ENCODE assay signal across 23 cellular contexts in genomic region chr3:135041586-135041985, GRCh38.
DNase-seq lines count a peak whose midpoint lies in the region; ATAC-seq, FAIRE-seq and TF ChIP-seq lines count a peak whose summit lies in the region.
"Had no signal": no experiment of that assay in that cellular context is flagged by ENCODE, and none has a peak within 500 bp of the region (broad histone marks: within the 10 kb centered on the region; RNA-seq: fewer than 3 reads in every experiment).

No MANE protein-coding gene starts in this region.

- H3K9me1 ChIP-seq in IMR-90 (ENCODE audit: insufficient read depth, low read length) = no peaks in the 10 kb centered on the region
- H3K9me1 ChIP-seq in K562 (ENCODE audit: control insufficient read depth, insufficient read depth, low read length) = no peaks in the 10 kb centered on the region

- H2AK5ac ChIP-seq in IMR-90 (ENCODE audit: low read depth, low read length) = no peak overlapping the region

- no peak overlapping the region for H3K4me3 ChIP-seq in IMR-90 (ENCODE audit: insufficient read depth, low read depth, low read length)
- H3K4me3 ChIP-seq in K562 = no peak overlapping the region
- no peak overlapping the region for H3K4me3 ChIP-seq in parathyroid adenoma (ENCODE audit: low read depth, low read length)
- H3K4me3 ChIP-seq in pancreas = no peak overlapping the region
- H3K4me3 ChIP-seq: SK-N-MC had no signal

- H2BK5ac ChIP-seq in IMR-90 (ENCODE audit: low read depth, low read length, poor library complexity, severe bottlenecking) = no peak overlapping the region

- no peak overlapping the region for H2AK9ac ChIP-seq in IMR-90 (replicated peaks; ENCODE audit: low read depth, low read length, poor library complexity)

- H2BK120ac ChIP-seq in IMR-90 (ENCODE audit: low read depth, low read length) = no peak overlapping the region

- no peaks in the 10 kb centered on the region for H3K79me1 ChIP-seq in IMR-90 (ENCODE audit: low read depth in 1 of 2, low read length in 2 of 2)

- H3K27me3 ChIP-seq in IMR-90 (ENCODE audit: control insufficient read depth, insufficient read depth, low read length) (no peaks in the 10 kb centered on the region), K562 (ENCODE audit: control insufficient read depth in 2 of 2, insufficient read depth in 2 of 2, low read length in 2 of 2) (no peaks in the 10 kb centered on the region), parathyroid adenoma (ENCODE audit: control insufficient read depth, insufficient read depth, low read length) (no peaks in the 10 kb centered on the region), pancreas (no peaks in the 10 kb centered on the region)
- H3K27me3 ChIP-seq: BE2C had no signal

- DNase-seq in ELR (ENCODE audit: low read depth) (peak; percentile 15), IMR-90 (peak; percentile 2), K562 (ENCODE audit: extremely low read depth in 1 of 4, low spot score in 3 of 4) (no peak), pancreas (no peak), NCI-H526 (lab: John Stamatoyannopoulos, UW) (no peak)
- DNase-seq: BE2C, DMS79, GOT3, NCI-H1694, NCI-H2081, NCI-H2171, RPMI8226, SHP77, SW 1271, T-helper 17 cell had no signal

- H3K4me2 ChIP-seq in IMR-90 (ENCODE audit: low read depth, low read length) = no peak overlapping the region
- no peak overlapping the region for H3K4me2 ChIP-seq in K562 (ENCODE audit: insufficient read depth, low read length)
- no peak overlapping the region for H3K4me2 ChIP-seq in parathyroid adenoma (ENCODE audit: low read length)
- H3K4me2 ChIP-seq: KMS-11 had no signal

- H4K91ac ChIP-seq in IMR-90 (ENCODE audit: insufficient read depth, low read depth, low read length) = no peak overlapping the region

- WGBS in IMR-90 (ENCODE audit: extremely low coverage in 2 of 2, insufficient read length in 1 of 2), 2 experiments = 40% methylated on average over 1 of the region's 2 CpGs; no CpG with 5 or more reads in 1 of the 2 experiments
- WGBS in K562 (ENCODE audit: insufficient coverage, low coverage, missing lambda C conversion rate) = 4% methylated on average over 2 of the region's 2 CpGs
- 83 to 87% methylated on average over 2 of the region's 2 CpGs for WGBS in pancreas, 2 donors

- no peak overlapping the region for H4K5ac ChIP-seq in IMR-90 (ENCODE audit: low read depth, low read length)

- intact Hi-C loops in IMR-90 (cut with micrococcal nuclease) (no loop called here), K562 (cut with micrococcal nuclease) (no loop called here), pancreas (cut with DNase I) (no loop called here)

- BruUV-seq in IMR-90 (replicated peaks; lab: Mats Ljungman, UMichigan) (no TSS peak), K562 (replicated peaks; lab: Mats Ljungman, UMichigan) (no TSS peak)

- no peak overlapping the region for H2BK15ac ChIP-seq in IMR-90 (ENCODE audit: low read depth, low read length)

- no peaks in the 10 kb centered on the region for H4K20me1 ChIP-seq in IMR-90 (ENCODE audit: insufficient read depth, low read length)
- H4K20me1 ChIP-seq in K562 (replicated peaks; ENCODE audit: control insufficient read depth, insufficient read depth, low read length) = no peaks in the 10 kb centered on the region

- H3K36me3 ChIP-seq in IMR-90 (ENCODE audit: control insufficient read depth, insufficient read depth, low read length) (no peaks in the 10 kb centered on the region), K562 (ENCODE audit: control insufficient read depth, insufficient read depth, low read length) (no peaks in the 10 kb centered on the region), parathyroid adenoma (ENCODE audit: control insufficient read depth, insufficient read depth, low read length) (no peaks in the 10 kb centered on the region), pancreas (no peaks in the 10 kb centered on the region)
- H3K36me3 ChIP-seq: BE2C had no signal

- H3K9me3 ChIP-seq in IMR-90 (ENCODE audit: control insufficient read depth, insufficient read depth, low read length) = peaks cover 2% of the 10 kb centered on the region; the same call in 1 of the 2 replicates
- no peaks in the 10 kb centered on the region for H3K9me3 ChIP-seq in K562 (replicated peaks; ENCODE audit: control insufficient read depth, insufficient read depth, low read depth, low read length)
- H3K9me3 ChIP-seq in parathyroid adenoma (ENCODE audit: control insufficient read depth, low read length) = no peaks in the 10 kb centered on the region
- H3K9me3 ChIP-seq in pancreas = no peaks in the 10 kb centered on the region
- H3K9me3 ChIP-seq: BE2C had no signal

- H3K4me1 ChIP-seq in IMR-90 (ENCODE audit: control insufficient read depth, insufficient read depth, low read length) (no peaks in the 10 kb centered on the region), K562 (replicated peaks in 1 of 2; ENCODE audit: control insufficient read depth in 2 of 2, insufficient read depth in 2 of 2, low read length in 2 of 2) (no peaks in the 10 kb centered on the region), parathyroid adenoma (peaks cover 4% of the 10 kb centered on the region), pancreas (no peaks in the 10 kb centered on the region)
- H3K4me1 ChIP-seq: BE2C had no signal

- CTCF ChIA-PET in IMR-90 (lab: Yijun Ruan, JAX) = no interaction called here
- CTCF ChIA-PET in K562 (lab: Yijun Ruan, JAX; ENCODE audit: low intra/inter-chr PET ratio) = no interaction called here

- H3K4ac ChIP-seq in IMR-90 (ENCODE audit: low read depth, low read length) = no peak overlapping the region

- no peak overlapping the region for H2BK20ac ChIP-seq in IMR-90 (ENCODE audit: low read depth, low read length)

- no peak overlapping the region for H4K8ac ChIP-seq in IMR-90 (ENCODE audit: low read depth in 2 of 2, low read length in 2 of 2)

- no peak for TF ChIP-seq CTCF in IMR-90 (conservative IDR thresholded peaks at IDR 0.05; ENCODE audit: low read depth, low read length)
- TF ChIP-seq CTCF in K562 (IDR thresholded peaks at IDR 0.05 in 2 of 3, conservative IDR thresholded peaks at IDR 0.05 in 1 of 3; ENCODE audit: insufficient read depth in 2 of 3, low read depth in 1 of 3, low read length in 3 of 3) = no peak
- TF ChIP-seq CTCF in parathyroid adenoma (IDR thresholded peaks at IDR 0.05) = no peak
- TF ChIP-seq CTCF in pancreas (IDR thresholded peaks at IDR 0.05) = no peak

- POLR2A ChIA-PET in IMR-90 (lab: Charles Lee; ENCODE audit: unreplicated experiment) (no interaction called here), K562 (lab: Yijun Ruan, JAX) (no interaction called here)

- TF ChIP-seq RAD21 in IMR-90 (IDR thresholded peaks at IDR 0.05; ENCODE audit: low read length) = no peak
- no peak for TF ChIP-seq RAD21 in K562 (CRISPR knock-in tag; conservative IDR thresholded peaks at IDR 0.05 in 1 of 2, IDR thresholded peaks at IDR 0.05 in 1 of 2)

- TF ChIP-seq POLR2A in IMR-90 (IDR thresholded peaks at IDR 0.05; ENCODE audit: low read depth, low read length) (no peak), K562 (conservative IDR thresholded peaks at IDR 0.05) (no peak)

- no peak overlapping the region for H3K23ac ChIP-seq in IMR-90 (ENCODE audit: low read depth, low read length)

- ATAC-seq in IMR-90 (ENCODE audit: low read depth) (peak; percentile 35; the same call in 1 of the 2 replicates), K562 (no peak), pancreas (no peak), HG03280 (IDR thresholded peaks at IDR 0.05; ENCODE audit: unreplicated experiment) (no peak)
- ATAC-seq: HCT116, T-helper 17 cell had no signal

- H3K18ac ChIP-seq in IMR-90 (ENCODE audit: low read depth, low read length) = no peak overlapping the region

- FAIRE-seq in K562 (lab: Jason Lieb, UNC) = no peak
- no peak for FAIRE-seq in pancreas (lab: Jason Lieb, UNC)
- FAIRE-seq: A204.1, GM12892 had no signal

- no peak overlapping the region for H2AFZ ChIP-seq in IMR-90 (replicated peaks; ENCODE audit: low read length, poor library complexity)
- no peak overlapping the region for H2AFZ ChIP-seq in K562 (ENCODE audit: low read depth, low read length)
- H2AFZ ChIP-seq in parathyroid adenoma = peak overlapping the region; percentile 17

- H3K9ac ChIP-seq in IMR-90 (ENCODE audit: low read depth, low read length) = no peak overlapping the region
- H3K9ac ChIP-seq in K562 (ENCODE audit: insufficient read depth in 1 of 2, low read depth in 2 of 2, low read length in 2 of 2) = no peak overlapping the region
- no peak overlapping the region for H3K9ac ChIP-seq in parathyroid adenoma
- H3K9ac ChIP-seq: KMS-11 had no signal

- TF ChIP-seq EP300 in K562 (IDR thresholded peaks at IDR 0.05; ENCODE audit: low read length) = no peak

- H3K79me2 ChIP-seq in K562 (ENCODE audit: control insufficient read depth, insufficient read depth, low read length) (no peaks in the 10 kb centered on the region), parathyroid adenoma (no peaks in the 10 kb centered on the region)

- H3K14ac ChIP-seq in IMR-90 (replicated peaks; ENCODE audit: low read depth, low read length) = no peak overlapping the region

- dilution Hi-C loops in IMR-90 (cut with HindIII; ENCODE audit: low sequenced_read_pairs, unreplicated experiment) = no loop called here

- H3K27ac ChIP-seq in IMR-90 (ENCODE audit: insufficient read depth, low read length) (no peak overlapping the region), K562 (ENCODE audit: extremely low read depth, low read depth, low read length) (no peak overlapping the region), parathyroid adenoma (no peak overlapping the region), pancreas (no peak overlapping the region)
- H3K27ac ChIP-seq: HL-60, KMS-11, SK-N-MC had no signal

- in situ Hi-C loops in IMR-90 (cut with MboI; ENCODE audit: low sequenced_read_pairs) = no loop called here
- in situ Hi-C loops in K562 (cut with MboI) = no loop called here

- no peak overlapping the region for H3K56ac ChIP-seq in IMR-90 (ENCODE audit: extremely low read depth, insufficient read depth, low read length)

TF ChIP-seq in IMR-90, 13 proteins besides CTCF, POLR2A, EP300 and RAD21 (continues in another document):
- TF ChIP-seq RFX5 (IDR thresholded peaks at IDR 0.05; ENCODE audit: low read depth, low read length) (no peak), SMC3 (IDR thresholded peaks at IDR 0.05; ENCODE audit: low read depth, low read length) (no peak), MXI1 (IDR thresholded peaks at IDR 0.05; ENCODE audit: borderline replicate concordance, low read depth, low read length) (no peak), NFE2L2 (IDR thresholded peaks at IDR 0.05; ENCODE audit: low read depth, low read length) (no peak), RCOR1 (IDR thresholded peaks at IDR 0.05; ENCODE audit: insufficient replicate concordance, low read length) (no peak)

TF ChIP-seq in K562, 482 proteins besides CTCF, POLR2A, EP300 and RAD21 (continues in another document):
- TF ChIP-seq KLF16 (IDR thresholded peaks at IDR 0.05) = no peak
- TF ChIP-seq ZBTB2 (IDR thresholded peaks at IDR 0.05) = no peak

Comparison
In these comparisons a context has a peak if more than half of its experiments do, and no peak if none do; other contexts are left out.
1. DNase-seq: peak in ELR (single experiment) and IMR-90 (single experiment); none in K562 (0 of 4), pancreas (0 of 6) and NCI-H526 (0 of 2).